In genomic region chr2:197997083-197997541, GRCh38 we compare ENCODE assay signal across 27 cellular contexts.
DNase-seq lines count a peak whose midpoint lies in the region; ATAC-seq and TF ChIP-seq lines count a peak whose summit lies in the region.
"Had no signal": no experiment of that assay in that cellular context is flagged by ENCODE, and none has a peak within 500 bp of the region (broad histone marks: within the 10 kb centered on the region; RNA-seq: fewer than 3 reads in every experiment).

No MANE protein-coding gene starts in this region.

- H3K27me3 Mint-ChIP-seq in activated CD4-positive, alpha-beta T cell treated with anti-CD3 and anti-CD28 coated beads, Interleukin-2, amount 10 ng/mL, durations not matched to agents 24 days and 14 days = no peaks in the 10 kb centered on the region
- no peaks in the 10 kb centered on the region for H3K27me3 Mint-ChIP-seq in T-cell
- H3K27me3 Mint-ChIP-seq: IgD-negative memory B cell had no signal

- 69 to 92% methylated on average over 7 of the region's 7 CpGs for WGBS in upper lobe of left lung, 2 donors
- WGBS in hepatocyte (ENCODE audit: low lambda C conversion rate, missing lambda C conversion rate) = 89% methylated on average over 7 of the region's 7 CpGs

- no peaks in the 10 kb centered on the region for H3K36me3 ChIP-seq in upper lobe of left lung
- no peaks in the 10 kb centered on the region for H3K36me3 ChIP-seq in hepatocyte (replicated peaks; ENCODE audit: insufficient read depth, low read depth)
- H3K36me3 ChIP-seq: brain microvascular endothelial cell, gastrocnemius medialis, prostate gland, vagina had no signal

- ATAC-seq in T-cell (replicated peaks in 1 of 4) (peak in 1 of 4 experiments; percentile 8), upper lobe of left lung (ENCODE audit: low FRiP score in 2 of 2) (peak; percentile 38 to 64)
- ATAC-seq: A549; gastrocnemius medialis; left colon; stimulated activated naive B cell treated with anti-CD40 and anti-IgM and Interleukin-4, amounts not matched to agents 10 μg/mL and 1 μg/mL and 100 μg/mL, for 72 hours; WTC11 had no signal

- no peak for TF ChIP-seq POLR2A in upper lobe of left lung (IDR thresholded peaks at IDR 0.05)

- DNase-seq in activated CD4-positive, alpha-beta T cell treated with anti-CD3 and anti-CD28 coated beads, Interleukin-2, amount 10 ng/mL, durations not matched to agents 24 days and 14 days = peak; percentile 50
- no peak for DNase-seq in activated CD4-positive, alpha-beta T cell treated with anti-CD3 and anti-CD28 coated beads, Interleukin-2, amount 50 U/mL, for 4 hours
- DNase-seq in NCI-H187 treated with DMSO at 0.1 percent for 48 hours (lab: John Stamatoyannopoulos, UW) (peak; percentile 44), T-cell (no peak), upper lobe of left lung (peak in 1 of 2 donors; percentile 29), superior temporal gyrus (ENCODE audit: extremely low spot score) (no peak), GOT3 (lab: John Stamatoyannopoulos, UW) (no peak), hepatocyte (ENCODE audit: low spot score) (no peak)
- DNase-seq: activated CD8-positive, alpha-beta memory T cell treated with anti-CD3 and anti-CD28 coated beads, Interleukin-2, amount 50 U/mL, for 4 hours; activated naive CD4-positive, alpha-beta T cell treated with anti-CD3 and anti-CD28 coated beads, Interleukin-2, amount 50 U/mL, for 16 hours; AML-193; amniotic stem cell; brain microvascular endothelial cell; DMS153; gastrocnemius medialis; hippocampal formation; left colon; NCI-H2171 treated with DMSO at 0.1 percent for 48 hours; stimulated activated CD4-positive, alpha-beta T cell treated with anti-CD3 and anti-CD28 coated beads, Interleukin-4, amount 100 ng/mL, for 4 hours; stimulated activated naive B cell treated with anti-CD40 and anti-IgM and Interleukin-4, amounts not matched to agents 10 μg/mL and 1 μg/mL and 100 μg/mL, for 72 hours; T-helper 9 cell had no signal

- no peak overlapping the region for H2AFZ ChIP-seq in hepatocyte

- no peaks in the 10 kb centered on the region for H4K20me1 ChIP-seq in hepatocyte (ENCODE audit: insufficient read depth, poor library complexity, severe bottlenecking)

- H3K4me1 Mint-ChIP-seq in activated CD4-positive, alpha-beta T cell treated with anti-CD3 and anti-CD28 coated beads, Interleukin-2, amount 10 ng/mL, durations not matched to agents 24 days and 14 days = peaks cover 9% of the 10 kb centered on the region
- peaks cover 71 to 79% (median 74%) of the 10 kb centered on the region in 3 donors for H3K4me1 Mint-ChIP-seq in T-cell
- H3K4me1 Mint-ChIP-seq: stimulated activated naive B cell treated with anti-CD40 and anti-IgM and Interleukin-4, amounts not matched to agents 10 μg/mL and 1 μg/mL and 100 μg/mL, for 72 hours; WTC11 had no signal

- H3K9me3 Mint-ChIP-seq in activated CD4-positive, alpha-beta T cell treated with anti-CD3 and anti-CD28 coated beads, Interleukin-2, amount 10 ng/mL, durations not matched to agents 24 days and 14 days = peaks cover 9% of the 10 kb centered on the region
- peaks cover 0 to 5% (median 2%) of the 10 kb centered on the region in 3 donors for H3K9me3 Mint-ChIP-seq in T-cell
- H3K9me3 Mint-ChIP-seq: activated T-helper 1 cell treated with anti-CD3 and anti-CD28 coated beads, Interleukin-12 subunit alpha, Interleukin-12 subunit beta, Interleukin-2, Interleukin-4 antibody, amounts not matched to agents 30 ng/mL and 10 ng/mL and 1 ng/mL, durations not matched to agents 14 hours and 24 hours and 36 hours; WTC11 had no signal

- H3K36me3 Mint-ChIP-seq in activated CD4-positive, alpha-beta T cell treated with anti-CD3 and anti-CD28 coated beads, Interleukin-2, amount 10 ng/mL, durations not matched to agents 24 days and 14 days (ENCODE audit: low read depth) = no peaks in the 10 kb centered on the region
- peaks cover 15% of the 10 kb centered on the region for H3K36me3 Mint-ChIP-seq in T-cell
- H3K36me3 Mint-ChIP-seq: IgD-negative memory B cell; stimulated activated naive B cell treated with anti-CD40 and anti-IgM and Interleukin-4, amounts not matched to agents 10 μg/mL and 1 μg/mL and 100 μg/mL, for 72 hours; WTC11 had no signal

- no peaks in the 10 kb centered on the region for H3K4me1 ChIP-seq in upper lobe of left lung
- H3K4me1 ChIP-seq in hepatocyte (ENCODE audit: insufficient read depth) = no peaks in the 10 kb centered on the region
- H3K4me1 ChIP-seq: A549, prostate gland, vagina had no signal

- no peaks in the 10 kb centered on the region for H3K79me2 ChIP-seq in hepatocyte

- intact Hi-C loops in activated CD4-positive, alpha-beta T cell treated with anti-CD3 and anti-CD28 coated beads, Interleukin-2, amount 10 ng/mL, durations not matched to agents 24 days and 14 days (cut with micrococcal nuclease) = no loop called here

- CTCF ChIA-PET in T-cell (lab: Charles Lee) = interaction anchor here in 1 of 2 donors (0.9 kb wide), 1 partner anchor 40 kb away, joined by 3 read pairs; no protein-coding TSS in a partner anchor

- H3K9me2 ChIP-seq in hepatocyte (replicated peaks; ENCODE audit: insufficient read depth) = no peaks in the 10 kb centered on the region

- no peaks in the 10 kb centered on the region for H3K27me3 ChIP-seq in upper lobe of left lung
- peaks cover 8% of the 10 kb centered on the region for H3K27me3 ChIP-seq in hepatocyte
- H3K27me3 ChIP-seq: brain microvascular endothelial cell, gastrocnemius medialis, vagina had no signal

- peak overlapping the region in 1 of 4 donors; percentile 25 for H3K4me3 ChIP-seq in upper lobe of left lung
- no peak overlapping the region for H3K4me3 ChIP-seq in hepatocyte
- H3K4me3 ChIP-seq: A549, gastrocnemius medialis, prostate gland, vagina had no signal

- no peak overlapping the region for H3K27ac ChIP-seq in upper lobe of left lung
- no peak overlapping the region for H3K27ac ChIP-seq in hepatocyte
- H3K27ac ChIP-seq: A549, brain microvascular endothelial cell, gastrocnemius medialis, prostate gland, vagina had no signal

- TF ChIP-seq EP300 in upper lobe of left lung (IDR thresholded peaks at IDR 0.05) = no peak

- POLR2A ChIA-PET in T-cell (lab: Charles Lee) = interaction anchor here in 1 of 2 donors (0.6 kb wide), 1 partner anchor 38 kb away, joined by 3 read pairs; no protein-coding TSS in a partner anchor

- TF ChIP-seq CTCF in upper lobe of left lung (IDR thresholded peaks at IDR 0.05) (no peak), hepatocyte (IDR thresholded peaks at IDR 0.05; ENCODE audit: poor library complexity) (no peak)

- H3K9me3 ChIP-seq in upper lobe of left lung = no peaks in the 10 kb centered on the region
- H3K9me3 ChIP-seq in hepatocyte (ENCODE audit: low read depth) = no peaks in the 10 kb centered on the region
- H3K9me3 ChIP-seq: A549, gastrocnemius medialis, prostate gland, vagina had no signal

- H3K4me2 ChIP-seq in hepatocyte = no peak overlapping the region
- H3K4me2 ChIP-seq: A549 had no signal

- H3K27ac Mint-ChIP-seq in activated CD4-positive, alpha-beta T cell treated with anti-CD3 and anti-CD28 coated beads, Interleukin-2, amount 10 ng/mL, durations not matched to agents 24 days and 14 days = no peak overlapping the region
- H3K27ac Mint-ChIP-seq in T-cell = peak overlapping the region; percentile 11 to 79
- H3K27ac Mint-ChIP-seq: activated T-helper 1 cell treated with anti-CD3 and anti-CD28 coated beads, Interleukin-12 subunit alpha, Interleukin-12 subunit beta, Interleukin-2, Interleukin-4 antibody, amounts not matched to agents 30 ng/mL and 10 ng/mL and 1 ng/mL, durations not matched to agents 14 hours and 24 hours and 36 hours; IgD-negative memory B cell; stimulated activated naive B cell treated with anti-CD40 and anti-IgM and Interleukin-4, amounts not matched to agents 10 μg/mL and 1 μg/mL and 100 μg/mL, for 72 hours; WTC11 had no signal

- H3K4me3 Mint-ChIP-seq in activated CD4-positive, alpha-beta T cell treated with anti-CD3 and anti-CD28 coated beads, Interleukin-2, amount 10 ng/mL, durations not matched to agents 24 days and 14 days = no peak overlapping the region
- H3K4me3 Mint-ChIP-seq in T-cell = no peak overlapping the region
- H3K4me3 Mint-ChIP-seq: activated T-helper 1 cell treated with anti-CD3 and anti-CD28 coated beads, Interleukin-12 subunit alpha, Interleukin-12 subunit beta, Interleukin-2, Interleukin-4 antibody, amounts not matched to agents 30 ng/mL and 10 ng/mL and 1 ng/mL, durations not matched to agents 14 hours and 24 hours and 36 hours; IgD-negative memory B cell; stimulated activated naive B cell treated with anti-CD40 and anti-IgM and Interleukin-4, amounts not matched to agents 10 μg/mL and 1 μg/mL and 100 μg/mL, for 72 hours; WTC11 had no signal

Comparison
In these comparisons a context has a peak if more than half of its experiments do, and no peak if none do; other contexts are left out.
1. DNase-seq: peak in activated CD4-positive, alpha-beta T cell treated with anti-CD3 and anti-CD28 coated beads, Interleukin-2, amount 10 ng/mL, durations not matched to agents 24 days and 14 days (single experiment) and NCI-H187 treated with DMSO at 0.1 percent for 48 hours (single experiment); none in activated CD4-positive, alpha-beta T cell treated with anti-CD3 and anti-CD28 coated beads, Interleukin-2, amount 50 U/mL, for 4 hours (0 of 2), T-cell (0 of 34), superior temporal gyrus (single experiment), GOT3 (single experiment) and hepatocyte (single experiment).